Comparison of ENCODE assay signal across 13 cellular contexts in the genomic region with DNA sequence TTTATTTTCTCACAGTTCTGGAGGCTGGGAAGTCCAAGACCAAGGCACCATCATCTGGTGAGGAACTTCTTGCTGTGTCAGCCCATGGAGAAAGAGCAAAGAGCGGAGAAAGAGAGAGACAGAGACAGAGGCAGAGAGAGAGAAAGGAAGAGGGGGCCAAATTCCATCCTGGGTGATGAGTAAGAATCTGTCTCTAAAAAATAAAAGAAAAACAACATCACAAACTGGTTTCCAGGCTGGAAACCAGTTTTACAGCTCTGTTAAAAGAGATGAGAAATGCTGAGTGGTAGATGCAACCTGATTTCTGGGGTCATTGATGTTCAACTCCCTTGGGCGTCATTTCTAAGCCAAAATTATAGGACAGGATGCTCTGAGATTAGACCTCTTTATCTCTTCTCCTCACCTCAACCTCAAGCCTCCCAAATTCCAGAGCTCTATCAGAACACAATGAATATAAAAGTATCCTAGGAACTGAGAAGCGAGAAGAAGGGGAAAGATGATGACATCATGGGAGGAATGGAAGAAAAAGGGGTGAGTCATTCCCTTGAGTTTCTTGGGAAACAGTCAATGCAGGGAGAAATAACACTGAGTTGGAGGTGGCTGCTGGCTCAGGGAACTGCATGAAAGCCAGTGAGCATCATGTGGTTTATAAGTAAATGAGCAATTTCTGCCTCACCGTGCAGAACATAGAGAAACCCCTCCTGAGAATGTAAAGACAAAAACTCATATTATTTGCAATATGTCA.
"Had no signal": no experiment of that assay in that cellular context is flagged by ENCODE, and none has a peak within 500 bp of the region (broad histone marks: within the 10 kb centered on the region; RNA-seq: fewer than 3 reads in every experiment).

No MANE protein-coding gene starts in this region.

- H3K27ac ChIP-seq: lower lobe of right lung, parathyroid adenoma, right atrium auricular region, transverse colon had no signal

- H2AFZ ChIP-seq: parathyroid adenoma had no signal

- H3K4me3 Mint-ChIP-seq: activated CD4-positive, alpha-beta T cell treated with anti-CD3 and anti-CD28 coated beads, Interleukin-2, amount 10 ng/mL, durations not matched to agents 24 days and 14 days; central memory CD8-positive, alpha-beta T cell; naive B cell; stimulated activated memory B cell treated with anti-CD40 and anti-IgM and Interleukin-4, amounts not matched to agents 10 μg/mL and 1 μg/mL and 100 μg/mL, for 72 hours had no signal

- H3K4me1 ChIP-seq: lower lobe of right lung, parathyroid adenoma, right atrium auricular region, transverse colon had no signal

- H3K9me3 ChIP-seq: lower lobe of right lung, transverse colon had no signal

- ATAC-seq: esophagus mucosa; left cardiac atrium; lower lobe of right lung; stimulated activated memory B cell treated with anti-CD40 and anti-IgM and Interleukin-4, amounts not matched to agents 10 μg/mL and 1 μg/mL and 100 μg/mL, for 72 hours had no signal

- H3K4me3 ChIP-seq: lower lobe of right lung, right atrium auricular region, transverse colon had no signal

- H3K79me2 ChIP-seq: parathyroid adenoma had no signal

- H3K27me3 Mint-ChIP-seq: activated CD4-positive, alpha-beta T cell treated with anti-CD3 and anti-CD28 coated beads, Interleukin-2, amount 10 ng/mL, durations not matched to agents 24 days and 14 days; central memory CD8-positive, alpha-beta T cell; stimulated activated memory B cell treated with anti-CD40 and anti-IgM and Interleukin-4, amounts not matched to agents 10 μg/mL and 1 μg/mL and 100 μg/mL, for 72 hours had no signal

- H3K27me3 ChIP-seq: right atrium auricular region, transverse colon had no signal

- H3K36me3 Mint-ChIP-seq: stimulated activated memory B cell treated with anti-CD40 and anti-IgM and Interleukin-4, amounts not matched to agents 10 μg/mL and 1 μg/mL and 100 μg/mL, for 72 hours had no signal

- H3K4me1 Mint-ChIP-seq: activated CD4-positive, alpha-beta T cell treated with anti-CD3 and anti-CD28 coated beads, Interleukin-2, amount 10 ng/mL, durations not matched to agents 24 days and 14 days; stimulated activated memory B cell treated with anti-CD40 and anti-IgM and Interleukin-4, amounts not matched to agents 10 μg/mL and 1 μg/mL and 100 μg/mL, for 72 hours had no signal

- DNase-seq: activated CD4-positive, alpha-beta T cell treated with anti-CD3 and anti-CD28 coated beads, Interleukin-2, amount 10 ng/mL, durations not matched to agents 24 days and 14 days; activated CD8-positive, alpha-beta memory T cell treated with anti-CD3 and anti-CD28 coated beads for 24 hours; activated naive CD4-positive, alpha-beta T cell treated with anti-CD3 and anti-CD28 coated beads, Interleukin-2, amount 50 U/mL, for 16 hours; left cardiac atrium; lower lobe of right lung; naive B cell; substantia nigra; transverse colon had no signal

- H3K36me3 ChIP-seq: lower lobe of right lung, right atrium auricular region, transverse colon had no signal

- H3K27ac Mint-ChIP-seq: activated CD4-positive, alpha-beta T cell treated with anti-CD3 and anti-CD28 coated beads, Interleukin-2, amount 10 ng/mL, durations not matched to agents 24 days and 14 days; naive B cell; stimulated activated memory B cell treated with anti-CD40 and anti-IgM and Interleukin-4, amounts not matched to agents 10 μg/mL and 1 μg/mL and 100 μg/mL, for 72 hours had no signal
